In the genomic region with DNA sequence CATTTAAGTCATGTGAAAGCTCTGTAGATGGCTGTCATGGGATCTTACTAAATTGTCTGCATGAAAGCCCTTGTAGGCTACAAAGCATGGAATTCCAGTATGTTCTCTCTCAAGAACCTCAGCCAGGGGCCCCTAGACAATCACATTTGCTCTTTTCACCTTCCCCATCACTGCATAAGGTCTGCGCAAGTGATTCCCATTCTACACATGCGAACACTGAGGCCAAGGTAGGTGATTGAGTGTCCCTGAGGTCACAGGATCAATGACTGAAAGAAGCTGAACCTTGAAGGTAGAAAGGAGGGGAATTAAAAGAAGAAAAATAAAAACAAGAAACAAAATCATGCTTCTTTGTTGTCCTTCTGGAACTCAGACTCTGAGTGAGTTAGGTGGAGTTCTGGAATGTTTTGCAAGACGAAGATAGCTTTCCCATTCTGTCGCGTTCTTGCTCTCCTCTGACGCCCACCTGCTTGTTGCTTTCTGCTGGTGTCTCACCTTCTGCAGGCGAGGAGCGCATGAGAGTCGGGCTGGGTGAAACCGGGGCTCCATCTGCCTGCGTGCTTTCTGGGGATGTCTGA, we compare ENCODE assay signal across 14 cellular contexts.
A peak's percentile ranks its signal among the peaks of the same experiment; 100 is the strongest.
DNase-seq lines count a peak whose midpoint lies in the region; ATAC-seq and TF ChIP-seq lines count a peak whose summit lies in the region.
"Had no signal": no experiment of that assay in that cellular context is flagged by ENCODE, and none has a peak within 500 bp of the region (broad histone marks: within the 10 kb centered on the region; RNA-seq: fewer than 3 reads in every experiment).

No MANE protein-coding gene starts in this region.

- peak overlapping the region; percentile 93 for H3K4me2 ChIP-seq in skeletal muscle satellite cell (ENCODE audit: low read length)

- DNase-seq in CD14-positive monocyte (ENCODE audit: low spot score): no peak
- DNase-seq in left lung: no peak
- DNase-seq in nucleus accumbens (lab: John Stamatoyannopoulos, UW): no peak
- DNase-seq in COR-L47 (lab: John Stamatoyannopoulos, UW): no peak
- DNase-seq: activated T-cell treated with anti-CD3 and anti-CD28 coated beads, Interleukin-2, amount 50 U/mL, for 4 hours; NCI-H1930; OCI-M1; stimulated activated CD4-positive, alpha-beta T cell treated with anti-CD3 and anti-CD28 coated beads, Interleukin-4, amount 100 ng/mL, for 24 hours had no signal

- H3K36me3 ChIP-seq in left lung (no peaks in the 10 kb centered on the region), skeletal muscle satellite cell (ENCODE audit: insufficient read depth, low read length) (no peaks in the 10 kb centered on the region)

- H3K4me3 Mint-ChIP-seq in CD14-positive monocyte: peak overlapping the region; percentile 72 to 86
- H3K4me3 Mint-ChIP-seq in brain: no peak overlapping the region
- H3K4me3 Mint-ChIP-seq: activated T-cell treated with anti-CD3 and anti-CD28 coated beads, Interleukin-2, amount 50 U/mL, for 4 hours; dendritic cell treated with granulocyte-macrophage colony-stimulating factor and Interleukin-4, amounts not matched to agents 40 ng/mL and 50 ng/mL, for 4 days; natural killer cell treated with Interleukin-12 subunit alpha and Interleukin-12 subunit beta and Interleukin-15 and Interleukin-18, amount 100 ng/mL, for 72 hours had no signal

- no peak overlapping the region for H3K27ac ChIP-seq in left lung

- H3K27me3 ChIP-seq in left lung (no peaks in the 10 kb centered on the region), skeletal muscle satellite cell (ENCODE audit: control insufficient read depth, insufficient read depth, low read length) (peaks cover 14% of the 10 kb centered on the region)

- H3K36me3 Mint-ChIP-seq in CD14-positive monocyte (no peaks in the 10 kb centered on the region), brain (no peaks in the 10 kb centered on the region)
- H3K36me3 Mint-ChIP-seq: natural killer cell treated with Interleukin-12 subunit alpha and Interleukin-12 subunit beta and Interleukin-15 and Interleukin-18, amount 100 ng/mL, for 72 hours had no signal

- H3K4me1 ChIP-seq in left lung: peaks cover 5 to 23% of the 10 kb centered on the region in 2 donors
- peaks cover 22% of the 10 kb centered on the region for H3K4me1 ChIP-seq in skeletal muscle satellite cell (ENCODE audit: control insufficient read depth, insufficient read depth, low read length)

- no peak overlapping the region for H3K9ac ChIP-seq in skeletal muscle satellite cell (ENCODE audit: low read depth, low read length)

- H3K4me1 Mint-ChIP-seq in CD14-positive monocyte (peaks cover 31% of the 10 kb centered on the region), brain (peaks cover 45% of the 10 kb centered on the region)

- intact Hi-C loops in CD14-positive monocyte (cut with micrococcal nuclease) (no loop called here), left lung (cut with DNase I) (no loop called here)

- H3K9me3 Mint-ChIP-seq in CD14-positive monocyte (peaks cover 0 to 6% (median 0%) of the 10 kb centered on the region in 7 donors), brain (peaks cover 0 to 11% (median 8%) of the 10 kb centered on the region in 5 experiments)
- H3K9me3 Mint-ChIP-seq: activated T-cell treated with anti-CD3 and anti-CD28 coated beads, Interleukin-2, amount 50 U/mL, for 4 hours; dendritic cell treated with granulocyte-macrophage colony-stimulating factor and Interleukin-4, amounts not matched to agents 40 ng/mL and 50 ng/mL, for 4 days; natural killer cell treated with Interleukin-12 subunit alpha and Interleukin-12 subunit beta and Interleukin-15 and Interleukin-18, amount 100 ng/mL, for 72 hours had no signal

- H3K4me3 ChIP-seq in left lung: no peak overlapping the region
- peak overlapping the region; percentile 64 for H3K4me3 ChIP-seq in skeletal muscle satellite cell (ENCODE audit: low read length)

- TF ChIP-seq CTCF in CD14-positive monocyte (IDR thresholded peaks at IDR 0.05) (no peak), brain (conservative IDR thresholded peaks at IDR 0.05) (no peak), left lung (IDR thresholded peaks at IDR 0.05) (no peak)

- H3K9me3 ChIP-seq in left lung (no peaks in the 10 kb centered on the region), skeletal muscle satellite cell (replicated peaks; ENCODE audit: low read length) (no peaks in the 10 kb centered on the region)

- H3K27ac Mint-ChIP-seq in CD14-positive monocyte: no peak overlapping the region
- H3K27ac Mint-ChIP-seq in brain: peak overlapping the region in 4 of 5 experiments; percentile 48 to 77 (median 68)
- H3K27ac Mint-ChIP-seq: dendritic cell treated with granulocyte-macrophage colony-stimulating factor and Interleukin-4, amounts not matched to agents 40 ng/mL and 50 ng/mL, for 4 days; natural killer cell treated with Interleukin-12 subunit alpha and Interleukin-12 subunit beta and Interleukin-15 and Interleukin-18, amount 100 ng/mL, for 72 hours had no signal

- peaks cover 0 to 10% (median 3%) of the 10 kb centered on the region in 3 donors for H3K27me3 Mint-ChIP-seq in CD14-positive monocyte (ENCODE audit: low read depth in 3 of 3)
- H3K27me3 Mint-ChIP-seq in brain: peaks cover 2% of the 10 kb centered on the region

- ATAC-seq in left lung (peak; percentile 23), GM21360 (IDR thresholded peaks at IDR 0.05; ENCODE audit: unreplicated experiment) (no peak), HG03460 (IDR thresholded peaks at IDR 0.05; ENCODE audit: unreplicated experiment) (no peak)
- ATAC-seq: activated T-cell treated with anti-CD3 and anti-CD28 coated beads, Interleukin-2, amount 50 U/mL, for 4 hours; natural killer cell treated with Interleukin-12 subunit alpha and Interleukin-12 subunit beta and Interleukin-15 and Interleukin-18, amount 100 ng/mL, for 72 hours had no signal

Comparison
In these comparisons a context has a peak if more than half of its experiments do, and no peak if none do; other contexts are left out.
1. H3K27ac Mint-ChIP-seq: peak in brain (4 of 5); none in CD14-positive monocyte (0 of 7).
2. H3K4me3 Mint-ChIP-seq: peak in CD14-positive monocyte (2 of 2); none in brain (0 of 5).